12 cellular contexts compared by ENCODE assay signal in genomic region chr17:75475851-75476250, GRCh38. TPM values are rescaled to one million over a fixed set of nuclear protein-coding genes. Genes with fewer than 3 reads are reported as not detected.
DNase-seq lines count a peak whose midpoint lies in the region; TF ChIP-seq lines count a peak whose summit lies in the region.
"Had no signal": no experiment of that assay in that cellular context is flagged by ENCODE, and none has a peak within 500 bp of the region (broad histone marks: within the 10 kb centered on the region; RNA-seq: fewer than 3 reads in every experiment).

No MANE protein-coding gene starts in this region.

- TF ChIP-seq CTCF in RWPE1 (conservative IDR thresholded peaks at IDR 0.05; ENCODE audit: low read depth) (no peak), fibroblast of pulmonary artery (IDR thresholded peaks at IDR 0.05; ENCODE audit: low read length, missing control alignments) (no peak), spleen (IDR thresholded peaks at IDR 0.05 in 8 of 11, conservative IDR thresholded peaks at IDR 0.05 in 3 of 11) (no peak)

- CTCF ChIA-PET in RWPE1 (lab: Yijun Ruan, JAX): interaction anchor here (0.9 kb wide), 1 partner anchor 43 kb away, joined by 3 read pairs; no protein-coding TSS in a partner anchor

- no peak overlapping the region for H3K4me3 ChIP-seq in fibroblast of pulmonary artery (replicated peaks; ENCODE audit: low read depth, low read length)
- H3K4me3 ChIP-seq in mesodermal cell (ENCODE audit: extremely low read depth, insufficient read depth, low read length, poor library complexity, severe bottlenecking): no peak overlapping the region
- H3K4me3 ChIP-seq in spleen: no peak overlapping the region
- no peak overlapping the region for H3K4me3 ChIP-seq in MG63

- peaks cover 21% of the 10 kb centered on the region for H3K36me3 ChIP-seq in mesodermal cell (ENCODE audit: control insufficient read depth, insufficient read depth, low read length)
- H3K36me3 ChIP-seq in spleen: peaks cover 0 to 86% (median 21%) of the 10 kb centered on the region in 6 donors
- H3K36me3 ChIP-seq in MG63: peaks cover 5% of the 10 kb centered on the region

- intact Hi-C loops in spleen (cut with DNase I; ENCODE audit: low total_unique reads): no loop called here

- 80 to 93% methylated on average over 1 to 3 of the region's 3 CpGs for whole genome bisulfite sequencing in mesodermal cell (ENCODE audit: insufficient coverage in 2 of 2), 2 experiments
- WGBS in spleen, 5 donors: 42 to 62% (median 58%) methylated on average over 3 of the region's 3 CpGs

- peak overlapping the region; percentile 2; the same call in 1 of the 2 replicates for H3K27ac ChIP-seq in RWPE1
- peak overlapping the region; percentile 29 for H3K27ac ChIP-seq in mesodermal cell (ENCODE audit: low read depth, low read length, severe bottlenecking)
- H3K27ac ChIP-seq in spleen: peak overlapping the region in 7 of 8 donors; percentile 62 to 79 (median 67)
- H3K27ac ChIP-seq: epithelial cell of prostate had no signal

- H3K27me3 ChIP-seq in spleen (replicated peaks in 1 of 7): no peaks in the 10 kb centered on the region
- no peaks in the 10 kb centered on the region for H3K27me3 ChIP-seq in MG63

- no peak for TF ChIP-seq POLR2A in spleen (IDR thresholded peaks at IDR 0.05)

- H3K4me1 ChIP-seq in mesodermal cell (ENCODE audit: control insufficient read depth, insufficient read depth, low read length, poor library complexity, severe bottlenecking): peaks cover 17% of the 10 kb centered on the region
- H3K4me1 ChIP-seq in spleen: peaks cover 10 to 56% (median 25%) of the 10 kb centered on the region in 6 donors

- DNase-seq in RWPE1 (ENCODE audit: low spot score) (no peak), fibroblast of pulmonary artery (ENCODE audit: low read depth) (peak; percentile 47), spleen (no peak), MG63 (no peak), NCI-H774 (lab: John Stamatoyannopoulos, UW) (no peak), NCI-H1048 (lab: John Stamatoyannopoulos, UW) (no peak), DMS 273 (lab: John Stamatoyannopoulos, UW; ENCODE audit: unreplicated experiment) (no peak)
- DNase-seq: activated T-cell treated with anti-CD3 and anti-CD28 coated beads, Interleukin-2, amount 50 U/mL, for 4 hours; Karpas-422; naive thymus-derived CD4-positive, alpha-beta T cell had no signal

- H3K9me3 ChIP-seq in mesodermal cell (ENCODE audit: control insufficient read depth, low read length) (no peaks in the 10 kb centered on the region), spleen (no peaks in the 10 kb centered on the region), MG63 (no peaks in the 10 kb centered on the region)

- POLR2A ChIA-PET in RWPE1 (lab: Yijun Ruan, JAX; ENCODE audit: low non-redundant PET): no interaction called here

RNA-seq across cellular contexts. Expression of gene TMEM94, which starts 19.4 kb away (rescaled TPM):
- polyA plus RNA-seq in mesodermal cell (2013, experiment 1 of 2): 71.3 TPM
- 65.0 TPM for polyA plus RNA-seq in mesodermal cell (2013, experiment 2 of 2)
- total RNA-seq in spleen: 100 to 1,000 TPM in 1 of 7 donors, 10 to 100 TPM in 6; 66.6 to 101 (median 94.1) TPM
- 10 to 100 TPM; 24.8 to 77.8 (median 59.5) TPM for polyA plus RNA-seq in spleen
- total RNA-seq in MG63 (2014; rRNA removed; shearing (Covaris generic); ENCODE audit: low replicate concordance): 10.7 and 12.5 TPM in 2 replicates

RNA-seq across cellular contexts. Expression of gene CASKIN2, which starts 39.5 kb away (rescaled TPM):
- 13.5 TPM for polyA plus RNA-seq in mesodermal cell (2013, experiment 1 of 2)
- 12.5 TPM for polyA plus RNA-seq in mesodermal cell (2013, experiment 2 of 2)
- 100 to 1,000 TPM in 3 of 7 donors, 10 to 100 TPM in 4; 33.5 to 135 (median 51.1) TPM for total RNA-seq in spleen
- 10 to 100 TPM in 1 of 3 donors, 1 to 10 TPM in 2; 4.7 to 27.8 (median 6.2) TPM for polyA plus RNA-seq in spleen
- 3.9 and 7.8 TPM in 2 replicates for total RNA-seq in MG63 (2014; rRNA removed; shearing (Covaris generic); ENCODE audit: low replicate concordance)

RNA-seq across cellular contexts. Expression of gene TSEN54, which starts 40.5 kb away (rescaled TPM):
- 31.4 TPM for polyA plus RNA-seq in mesodermal cell (2013, experiment 1 of 2)
- polyA plus RNA-seq in mesodermal cell (2013, experiment 2 of 2): 24.1 TPM
- 10 to 100 TPM; 31.0 to 58.1 (median 35.4) TPM for total RNA-seq in spleen
- 10 to 100 TPM; 40.8 to 87.8 (median 68.9) TPM for polyA plus RNA-seq in spleen
- total RNA-seq in MG63 (2014; rRNA removed; shearing (Covaris generic); ENCODE audit: low replicate concordance): 34.6 and 83.8 TPM in 2 replicates

RNA-seq across cellular contexts. Expression of gene LLGL2, which starts 49.6 kb away (rescaled TPM):
- polyA plus RNA-seq in mesodermal cell (2013, experiment 1 of 2): 26.5 TPM
- 26.0 TPM for polyA plus RNA-seq in mesodermal cell (2013, experiment 2 of 2)
- total RNA-seq in spleen: 10 to 100 TPM; 44.0 to 97.8 (median 75.1) TPM
- 100 to 1,000 TPM in 1 of 3 donors, 10 to 100 TPM in 2; 28.6 to 153 (median 92.6) TPM for polyA plus RNA-seq in spleen
- 0.39 and 3.9 TPM in 2 replicates for total RNA-seq in MG63 (2014; rRNA removed; shearing (Covaris generic); ENCODE audit: low replicate concordance)

Comparison
In these comparisons a context has a peak if more than half of its experiments do, and no peak if none do; other contexts are left out.
1. H3K27ac ChIP-seq: peak in every context shown above with its lines; median percentile 67 in spleen; 29 in mesodermal cell; 2 in RWPE1.